In the genomic region with DNA sequence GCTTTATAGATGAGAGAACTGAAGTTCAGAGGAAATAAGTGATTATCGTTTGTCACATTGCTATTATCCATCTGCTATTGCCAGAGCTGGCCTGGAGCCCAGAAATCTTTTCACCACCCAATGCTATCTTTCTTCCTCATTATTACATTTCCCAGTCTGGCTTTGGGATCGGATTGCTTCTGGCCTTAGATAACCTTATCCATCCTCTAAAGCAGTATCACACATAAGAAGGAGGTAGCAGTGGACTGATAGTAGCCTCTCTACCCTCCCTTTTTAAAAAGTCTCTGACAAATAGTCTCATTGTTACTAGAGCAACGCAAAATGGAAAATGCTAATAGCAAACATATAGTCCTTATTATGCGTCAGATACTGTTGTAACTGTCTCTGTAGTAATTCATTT, we compare ENCODE assay signal across 11 cellular contexts. TPM values are rescaled to one million over a fixed set of nuclear protein-coding genes. Genes with fewer than 3 reads are reported as not detected.
DNase-seq lines count a peak whose midpoint lies in the region; ATAC-seq and TF ChIP-seq lines count a peak whose summit lies in the region.
"Had no signal": no experiment of that assay in that cellular context is flagged by ENCODE, and none has a peak within 500 bp of the region (broad histone marks: within the 10 kb centered on the region; RNA-seq: fewer than 3 reads in every experiment).

No MANE protein-coding gene starts in this region.

- ATAC-seq in T-helper 17 cell (no peak), GM21367 (IDR thresholded peaks at IDR 0.05; ENCODE audit: unreplicated experiment) (no peak), GM19467 (IDR thresholded peaks at IDR 0.05; ENCODE audit: unreplicated experiment) (no peak)
- ATAC-seq: gastroesophageal sphincter, upper lobe of right lung had no signal

- no peak overlapping the region for H2BK15ac ChIP-seq in mesendoderm (replicated peaks; ENCODE audit: low read depth)

- intact Hi-C loops in dorsolateral prefrontal cortex (cut with DNase I) = loop anchor here in 1 of 2 donors (5.0 kb wide), 1 partner anchor 155 kb away; a partner anchor contains a TSS

- H3K9me3 ChIP-seq in T-helper 17 cell (ENCODE audit: control insufficient read depth, low read length, poor library complexity, severe bottlenecking) = no peaks in the 10 kb centered on the region
- H3K9me3 ChIP-seq: upper lobe of right lung had no signal

- H3K4me3 Mint-ChIP-seq in T-helper 17 cell = no peak overlapping the region

- H3K79me1 ChIP-seq in mesendoderm (ENCODE audit: low read length) = peaks cover 3% of the 10 kb centered on the region

- H3K27ac ChIP-seq in mesendoderm (ENCODE audit: low read depth, low read length) (no peak overlapping the region), dorsolateral prefrontal cortex (no peak overlapping the region)
- H3K27ac ChIP-seq: gastroesophageal sphincter, upper lobe of right lung had no signal

- no peaks in the 10 kb centered on the region for H3K27me3 Mint-ChIP-seq in T-helper 17 cell

- DNase-seq in COR-L47 (lab: John Stamatoyannopoulos, UW) (peak; percentile 34), NCI-H2081 (lab: John Stamatoyannopoulos, UW) (peak; percentile 73 to 92), T-helper 17 cell (no peak), mesendoderm (peak; percentile 34), dorsolateral prefrontal cortex (no peak), HuH-7 (ENCODE audit: low spot score) (no peak)
- DNase-seq: activated T-cell treated with anti-CD3 and anti-CD28 coated beads, Interleukin-2, amount 50 U/mL, for 48 hours; upper lobe of right lung had no signal

- no peak overlapping the region for H3K23ac ChIP-seq in mesendoderm (ENCODE audit: low read length)

- H3K4me3 ChIP-seq in mesendoderm (ENCODE audit: low read length) (no peak overlapping the region), dorsolateral prefrontal cortex (no peak overlapping the region)
- H3K4me3 ChIP-seq: gastroesophageal sphincter, upper lobe of right lung had no signal

- H2AK5ac ChIP-seq in mesendoderm (ENCODE audit: low read length) = no peak overlapping the region

- H3K4me1 ChIP-seq in mesendoderm (ENCODE audit: control insufficient read depth, low read depth, low read length) = no peaks in the 10 kb centered on the region

- H3K18ac ChIP-seq in mesendoderm (ENCODE audit: low read length) = no peak overlapping the region

- H4K5ac ChIP-seq in mesendoderm (ENCODE audit: low read length) = no peak overlapping the region

- H3K27me3 ChIP-seq in mesendoderm (ENCODE audit: insufficient read depth, low read length, poor library complexity) (no peaks in the 10 kb centered on the region), dorsolateral prefrontal cortex (no peaks in the 10 kb centered on the region)
- H3K27me3 ChIP-seq: gastroesophageal sphincter, upper lobe of right lung had no signal

- H3K4me2 ChIP-seq in mesendoderm (ENCODE audit: low read length) = no peak overlapping the region

- H3K36me3 ChIP-seq in mesendoderm (ENCODE audit: control insufficient read depth, insufficient read depth, low read length) = no peaks in the 10 kb centered on the region

- H3K56ac ChIP-seq in mesendoderm (ENCODE audit: low read length) = no peak overlapping the region

- no CpG with 5 or more reads among the region's 4 CpGs for WGBS in mesendoderm (ENCODE audit: extremely low coverage, insufficient coverage, low lambda C conversion rate)

- TF ChIP-seq CTCF in dorsolateral prefrontal cortex (IDR thresholded peaks at IDR 0.05 in 54 of 56, conservative IDR thresholded peaks at IDR 0.05 in 2 of 56; ENCODE audit: low read depth in 1 of 56, partially characterized antibody in 56 of 56) = no peak

- peak overlapping the region; percentile 98 for H3K27ac Mint-ChIP-seq in T-helper 17 cell

- H3K79me2 ChIP-seq in mesendoderm (ENCODE audit: control insufficient read depth, insufficient read depth, low read length) = peaks cover 2% of the 10 kb centered on the region

- no peak overlapping the region for H3K9ac ChIP-seq in mesendoderm (ENCODE audit: low read length)

- H2BK5ac ChIP-seq in mesendoderm (ENCODE audit: low read length) = no peak overlapping the region

- H4K8ac ChIP-seq in mesendoderm (ENCODE audit: low read depth, low read length) = no peak overlapping the region

- H3K36me3 Mint-ChIP-seq in T-helper 17 cell (ENCODE audit: low read depth) = no peaks in the 10 kb centered on the region

- H3K4me1 Mint-ChIP-seq in T-helper 17 cell = peaks cover 15% of the 10 kb centered on the region

- no peak overlapping the region for H3K4ac ChIP-seq in mesendoderm (ENCODE audit: low read depth, low read length)

- H2BK120ac ChIP-seq in mesendoderm (ENCODE audit: low read depth, low read length) = no peak overlapping the region

RNA-seq across cellular contexts. Expression of a gene that starts 1.3 kb away (rescaled TPM):
- total RNA-seq in T-helper 17 cell = 1 to 10 TPM; 1.6 to 4.1 TPM
- polyA plus RNA-seq in mesendoderm (2013, experiment 1 of 2) = 24.4 TPM
- 24.5 TPM for polyA plus RNA-seq in mesendoderm (2013, experiment 2 of 2)
- 10 to 100 TPM; 27.6 to 91.3 (median 51.6) TPM for total RNA-seq in dorsolateral prefrontal cortex

RNA-seq across cellular contexts. Expression of a gene that starts 55.5 kb away (rescaled TPM):
- total RNA-seq in T-helper 17 cell (10 to 100 TPM; 15.4 to 19.9 TPM), dorsolateral prefrontal cortex (10 to 100 TPM; 14.6 to 41.8 (median 31.1) TPM)
- polyA plus RNA-seq in mesendoderm (2013, experiment 1 of 2) = 20.6 TPM
- 21.0 TPM for polyA plus RNA-seq in mesendoderm (2013, experiment 2 of 2)

Comparison
In these comparisons a context has a peak if more than half of its experiments do, and no peak if none do; other contexts are left out.
1. DNase-seq: peak in COR-L47 (single experiment), NCI-H2081 (2 of 2) and mesendoderm (single experiment); none in T-helper 17 cell (0 of 3), dorsolateral prefrontal cortex (0 of 10) and HuH-7 (single experiment).
2. RNA of a gene that starts 1.3 kb away (total RNA-seq): 27.6 to 91.3 TPM in dorsolateral prefrontal cortex; 1.6 to 4.1 TPM in T-helper 17 cell; every median in the first group is over 4 times any median in the second.